ENCODE assay signal across 8 cellular contexts in the genomic region with DNA sequence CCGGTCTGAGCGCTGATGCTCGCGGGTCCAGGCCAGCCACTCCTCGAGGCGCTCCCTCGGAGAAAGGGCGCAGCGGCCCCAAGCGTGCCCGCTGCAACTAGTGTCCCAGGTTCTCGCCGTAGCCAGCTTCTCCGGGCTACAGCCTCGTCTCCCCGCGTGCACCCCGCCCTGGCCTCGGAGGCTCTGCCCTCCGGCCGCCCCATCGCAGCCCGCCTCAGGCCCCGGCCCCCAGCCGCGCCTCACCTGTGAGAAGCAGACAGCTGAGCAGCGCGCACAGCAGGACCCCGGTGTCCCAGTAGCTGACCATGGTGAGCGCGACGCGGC. TPM values are rescaled to one million over a fixed set of nuclear protein-coding genes. Genes with fewer than 3 reads are reported as not detected.
DNase-seq lines count a peak whose midpoint lies in the region; ATAC-seq and TF ChIP-seq lines count a peak whose summit lies in the region.

No MANE protein-coding gene starts in this region.

- H3K27me3 Mint-ChIP-seq in activated T-cell treated with anti-CD3 and anti-CD28 coated beads, Interleukin-2, amount 50 U/mL, for 72 hours (ENCODE audit: low read depth) = peaks cover 25% of the 10 kb centered on the region

- no peak overlapping the region for H3K27ac Mint-ChIP-seq in activated T-cell treated with anti-CD3 and anti-CD28 coated beads, Interleukin-2, amount 50 U/mL, for 72 hours

- TF ChIP-seq POLR2A in testis (IDR thresholded peaks at IDR 0.05) = no peak

- TF ChIP-seq CTCF in testis (IDR thresholded peaks at IDR 0.05) = no peak

- H3K4me3 ChIP-seq in testis = peak overlapping the region; percentile 59 to 67

- H3K27ac ChIP-seq in testis = peak overlapping the region; percentile 41 to 78

- intact Hi-C loops in testis (cut with DNase I; ENCODE audit: low total_unique reads) = no loop called here

- peak overlapping the region; percentile 89 to 95 for H3K4me3 Mint-ChIP-seq in activated T-cell treated with anti-CD3 and anti-CD28 coated beads, Interleukin-2, amount 50 U/mL, for 72 hours

- peak; percentile 63 for DNase-seq in activated CD8-positive, alpha-beta memory T cell treated with anti-CD3 and anti-CD28 coated beads, Interleukin-2, amount 50 U/mL, for 48 hours
- DNase-seq in activated CD8-positive, alpha-beta memory T cell treated with anti-CD3 and anti-CD28 coated beads, Interleukin-2, amount 50 U/mL, for 4 hours = no peak
- DNase-seq in activated T-cell treated with anti-CD3 and anti-CD28 coated beads, Interleukin-2, amount 50 U/mL, for 72 hours = peak; percentile 28 to 41
- DNase-seq in islet precursor cell (peak; percentile 58), testis (no peak), NCI-H524 (lab: John Stamatoyannopoulos, UW) (no peak), SW 1271 (lab: John Stamatoyannopoulos, UW) (no peak), epidermal melanocyte (ENCODE audit: insufficient read length, low spot score) (no peak)

- no peaks in the 10 kb centered on the region for H3K27me3 ChIP-seq in testis

- H3K9me3 ChIP-seq in testis = no peaks in the 10 kb centered on the region

- no peaks in the 10 kb centered on the region for H3K9me3 Mint-ChIP-seq in activated T-cell treated with anti-CD3 and anti-CD28 coated beads, Interleukin-2, amount 50 U/mL, for 72 hours

- no peaks in the 10 kb centered on the region for H3K36me3 ChIP-seq in testis (ENCODE audit: low read depth, missing control alignments)

- H3K4me1 Mint-ChIP-seq in activated T-cell treated with anti-CD3 and anti-CD28 coated beads, Interleukin-2, amount 50 U/mL, for 72 hours (ENCODE audit: low read depth) = peaks cover 55% of the 10 kb centered on the region

- peaks cover 6 to 9% of the 10 kb centered on the region in 2 donors for H3K36me3 Mint-ChIP-seq in activated T-cell treated with anti-CD3 and anti-CD28 coated beads, Interleukin-2, amount 50 U/mL, for 72 hours (ENCODE audit: insufficient read depth in 2 of 2)

- peaks cover 3% of the 10 kb centered on the region for H3K4me1 ChIP-seq in testis

- peak; percentile 33 for ATAC-seq in activated T-cell treated with anti-CD3 and anti-CD28 coated beads, Interleukin-2, amount 50 U/mL, for 72 hours (replicated peaks in 1 of 2)

- WGBS in testis, 2 donors = 1% methylated on average over 18 of the region's 33 CpGs; no CpG with 5 or more reads in 1 of the 2 donors

RNA-seq across cellular contexts. Expression of gene FLT1, which starts 0.4 kb away (rescaled TPM):
- 10 to 100 TPM; 35.8 to 43.8 TPM for total RNA-seq in activated T-cell treated with anti-CD3 and anti-CD28 coated beads, Interleukin-2, amount 50 U/mL, for 72 hours
- total RNA-seq in testis = 10 to 100 TPM; 26.6 to 47.4 TPM
- polyA plus RNA-seq in testis (ENCODE audit: insufficient read depth, low read depth, low replicate concordance) = 48.1 TPM

Comparison
In these comparisons a context has a peak if more than half of its experiments do, and no peak if none do; other contexts are left out.
1. DNase-seq: peak in activated CD8-positive, alpha-beta memory T cell treated with anti-CD3 and anti-CD28 coated beads, Interleukin-2, amount 50 U/mL, for 48 hours (single experiment), activated T-cell treated with anti-CD3 and anti-CD28 coated beads, Interleukin-2, amount 50 U/mL, for 72 hours (2 of 2) and islet precursor cell (single experiment); none in activated CD8-positive, alpha-beta memory T cell treated with anti-CD3 and anti-CD28 coated beads, Interleukin-2, amount 50 U/mL, for 4 hours (single experiment), testis (single experiment), NCI-H524 (0 of 2), SW 1271 (0 of 2) and epidermal melanocyte (single experiment).